In the genomic region with DNA sequence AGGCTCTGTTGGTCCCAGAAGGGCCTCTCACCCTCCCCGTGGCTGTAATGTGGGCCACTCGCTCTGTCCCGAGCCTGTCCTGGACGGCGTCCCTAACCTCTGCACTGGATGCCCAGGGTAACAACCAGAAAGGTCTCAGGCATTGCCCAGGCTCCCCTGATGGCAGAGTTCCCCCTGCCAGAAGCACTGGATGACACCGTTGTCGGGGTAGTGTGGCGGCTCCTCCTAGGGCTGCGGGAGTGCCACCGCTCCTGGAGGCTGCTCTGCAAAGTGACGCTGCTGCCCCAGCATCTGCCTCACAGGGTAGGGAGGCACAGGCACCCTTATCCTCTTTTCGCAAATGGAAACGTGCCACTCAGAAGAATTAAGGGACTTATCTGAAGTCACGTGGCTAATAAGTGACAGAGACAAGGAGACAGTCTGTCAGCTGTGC, we compare ENCODE assay signal across 1 cellular context.
TF ChIP-seq lines count a peak whose summit lies in the region.

No MANE protein-coding gene starts in this region.

TF ChIP-seq in IMR-90, 13 proteins besides CTCF, POLR2A, EP300 and RAD21 (continued from another document):
- TF ChIP-seq MXI1 (IDR thresholded peaks at IDR 0.05; ENCODE audit: borderline replicate concordance, low read depth, low read length) = no peak
- TF ChIP-seq MAZ (IDR thresholded peaks at IDR 0.05; ENCODE audit: borderline replicate concordance, low read depth, low read length) = no peak
- TF ChIP-seq RFX5 (IDR thresholded peaks at IDR 0.05; ENCODE audit: low read depth, low read length) = no peak
- no peak for TF ChIP-seq CHD1 (IDR thresholded peaks at IDR 0.05; ENCODE audit: low read depth, low read length)
- no peak for TF ChIP-seq MAFK (IDR thresholded peaks at IDR 0.05; ENCODE audit: low read depth, low read length)
- TF ChIP-seq, protein P1, sequence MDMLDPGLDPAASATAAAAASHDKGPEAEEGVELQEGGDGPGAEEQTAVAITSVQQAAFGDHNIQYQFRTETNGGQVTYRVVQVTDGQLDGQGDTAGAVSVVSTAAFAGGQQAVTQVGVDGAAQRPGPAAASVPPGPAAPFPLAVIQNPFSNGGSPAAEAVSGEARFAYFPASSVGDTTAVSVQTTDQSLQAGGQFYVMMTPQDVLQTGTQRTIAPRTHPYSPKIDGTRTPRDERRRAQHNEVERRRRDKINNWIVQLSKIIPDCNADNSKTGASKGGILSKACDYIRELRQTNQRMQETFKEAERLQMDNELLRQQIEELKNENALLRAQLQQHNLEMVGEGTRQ (IDR thresholded peaks at IDR 0.05; ENCODE audit: low read depth, low read length) = no peak
- no peak for TF ChIP-seq CEBPB (IDR thresholded peaks at IDR 0.05; ENCODE audit: low read depth, low read length)
- no peak for TF ChIP-seq NFE2L2 (IDR thresholded peaks at IDR 0.05; ENCODE audit: low read depth, low read length)
- no peak for TF ChIP-seq RCOR1 (IDR thresholded peaks at IDR 0.05; ENCODE audit: insufficient replicate concordance, low read length)
